Comparison of ENCODE assay signal across 26 cellular contexts in genomic region chr14:54813081-54813480, GRCh38.
"Had no signal": no experiment of that assay in that cellular context is flagged by ENCODE, and none has a peak within 500 bp of the region (broad histone marks: within the 10 kb centered on the region; RNA-seq: fewer than 3 reads in every experiment).

No MANE protein-coding gene starts in this region.

- H3K9me3 Mint-ChIP-seq: naive thymus-derived CD4-positive, alpha-beta T cell; nephron; neural progenitor cell; stimulated activated naive B cell treated with anti-CD40 and anti-IgM and Interleukin-4, amounts not matched to agents 10 μg/mL and 1 μg/mL and 100 μg/mL, for 72 hours; stimulated activated naive CD8-positive, alpha-beta T cell treated with anti-CD3 and anti-CD28 coated beads, Interleukin-15, Interleukin-2, amounts not matched to agents 100 ng/mL and 50 ng/mL, for 24 hours had no signal

- H3K4me3 Mint-ChIP-seq: naive thymus-derived CD4-positive, alpha-beta T cell; nephron; neural progenitor cell; stimulated activated naive B cell treated with anti-CD40 and anti-IgM and Interleukin-4, amounts not matched to agents 10 μg/mL and 1 μg/mL and 100 μg/mL, for 72 hours; stimulated activated naive CD8-positive, alpha-beta T cell treated with anti-CD3 and anti-CD28 coated beads, Interleukin-15, Interleukin-2, amounts not matched to agents 100 ng/mL and 50 ng/mL, for 24 hours had no signal

- H3K27me3 ChIP-seq: hepatocyte, left lung, neural progenitor cell, right lobe of liver, transverse colon, upper lobe of right lung, uterus had no signal

- H3K4me3 ChIP-seq: coronary artery, esophagus squamous epithelium, hepatocyte, left lung, neural progenitor cell, right lobe of liver, suprapubic skin, transverse colon, upper lobe of right lung, uterus had no signal

- H3K4me1 ChIP-seq: esophagus squamous epithelium, left lung, parathyroid adenoma, right lobe of liver, suprapubic skin, transverse colon, upper lobe of right lung, uterus had no signal

- FAIRE-seq: endometrium, frontal cortex, small intestine had no signal

- ATAC-seq: left cardiac atrium; left lung; naive thymus-derived CD4-positive, alpha-beta T cell; right lobe of liver; stimulated activated naive B cell treated with anti-CD40 and anti-IgM and Interleukin-4, amounts not matched to agents 10 μg/mL and 1 μg/mL and 100 μg/mL, for 72 hours; upper lobe of right lung had no signal

- DNase-seq: dermis blood vessel endothelial cell; effector memory CD4-positive, alpha-beta T cell; esophagus squamous epithelium; left cardiac atrium; left lung; mesendoderm; midbrain; naive thymus-derived CD4-positive, alpha-beta T cell; right lobe of liver; small intestine; stimulated activated CD4-positive, alpha-beta T cell treated with anti-CD3 and anti-CD28 coated beads, Interleukin-15, amount 100 ng/mL, for 24 hours; stimulated activated CD4-positive, alpha-beta T cell treated with anti-CD3 and anti-CD28 coated beads, Interleukin-2, amount 100 ng/mL, for 48 hours; stimulated activated naive B cell treated with anti-CD40 and anti-IgM and Interleukin-4, amounts not matched to agents 10 μg/mL and 1 μg/mL and 100 μg/mL, for 72 hours; transverse colon; upper lobe of right lung; uterus had no signal

- H3K4me1 Mint-ChIP-seq: naive thymus-derived CD4-positive, alpha-beta T cell had no signal

- H3K27ac ChIP-seq: coronary artery, esophagus squamous epithelium, hepatocyte, left lung, neural progenitor cell, parathyroid adenoma, right lobe of liver, suprapubic skin, transverse colon, upper lobe of right lung, uterus had no signal

- H3K27ac Mint-ChIP-seq: naive thymus-derived CD4-positive, alpha-beta T cell; nephron; neural progenitor cell; progenitor cell of endocrine pancreas; stimulated activated naive B cell treated with anti-CD40 and anti-IgM and Interleukin-4, amounts not matched to agents 10 μg/mL and 1 μg/mL and 100 μg/mL, for 72 hours; stimulated activated naive CD8-positive, alpha-beta T cell treated with anti-CD3 and anti-CD28 coated beads, Interleukin-15, Interleukin-2, amounts not matched to agents 100 ng/mL and 50 ng/mL, for 24 hours had no signal
